Comparison of ENCODE assay signal across 1 cellular context in the genomic region with DNA sequence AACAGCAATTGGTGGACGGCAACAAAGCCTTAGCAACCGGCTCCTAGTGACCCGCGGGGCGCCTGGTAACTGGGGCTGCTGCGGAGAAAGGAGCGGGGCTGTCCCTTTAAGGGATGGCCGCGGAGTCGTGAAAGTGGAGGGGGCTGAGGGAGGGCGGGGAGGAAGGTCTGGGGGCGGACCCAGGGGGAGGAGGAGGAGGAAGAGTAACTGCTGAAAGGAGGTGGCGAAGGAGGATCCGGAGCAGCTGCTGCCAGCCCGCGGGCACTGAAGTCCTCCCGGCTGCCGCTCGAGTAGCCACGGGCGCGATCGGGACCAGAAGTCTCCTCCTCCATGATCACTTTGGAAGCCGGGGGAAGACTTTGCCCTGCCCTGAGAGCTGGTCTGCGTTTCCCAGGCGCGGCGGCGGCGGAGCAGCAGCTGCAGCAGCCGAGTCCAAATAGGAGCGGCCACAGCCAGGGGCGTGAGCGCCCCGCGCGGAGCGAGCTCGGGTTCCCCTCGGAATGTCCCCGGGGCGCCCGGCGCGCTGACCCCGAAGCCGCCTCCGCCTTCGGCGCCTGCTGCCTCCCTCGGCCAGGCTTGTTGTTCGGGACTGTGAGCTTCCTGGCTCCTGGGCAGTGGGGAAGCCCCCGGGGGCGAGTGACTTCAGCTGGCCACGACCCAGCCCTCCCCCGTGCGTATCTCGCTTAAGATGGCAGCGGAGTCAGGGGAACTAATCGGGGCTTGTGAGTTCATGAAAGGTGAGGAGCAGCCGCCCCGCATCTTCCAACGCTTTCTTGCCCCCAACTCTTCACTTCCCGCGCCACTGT.
TF ChIP-seq lines count a peak whose summit lies in the region.

A gene with protein sequence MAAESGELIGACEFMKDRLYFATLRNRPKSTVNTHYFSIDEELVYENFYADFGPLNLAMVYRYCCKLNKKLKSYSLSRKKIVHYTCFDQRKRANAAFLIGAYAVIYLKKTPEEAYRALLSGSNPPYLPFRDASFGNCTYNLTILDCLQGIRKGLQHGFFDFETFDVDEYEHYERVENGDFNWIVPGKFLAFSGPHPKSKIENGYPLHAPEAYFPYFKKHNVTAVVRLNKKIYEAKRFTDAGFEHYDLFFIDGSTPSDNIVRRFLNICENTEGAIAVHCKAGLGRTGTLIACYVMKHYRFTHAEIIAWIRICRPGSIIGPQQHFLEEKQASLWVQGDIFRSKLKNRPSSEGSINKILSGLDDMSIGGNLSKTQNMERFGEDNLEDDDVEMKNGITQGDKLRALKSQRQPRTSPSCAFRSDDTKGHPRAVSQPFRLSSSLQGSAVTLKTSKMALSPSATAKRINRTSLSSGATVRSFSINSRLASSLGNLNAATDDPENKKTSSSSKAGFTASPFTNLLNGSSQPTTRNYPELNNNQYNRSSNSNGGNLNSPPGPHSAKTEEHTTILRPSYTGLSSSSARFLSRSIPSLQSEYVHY (plus strand): TSS at position 240 of the 806 bp plus-strand sequence. CDS start 449 bp downstream, at position 689.

TF ChIP-seq in GM12878, 131 proteins besides CTCF, POLR2A, EP300 and RAD21 (continued from another document and continues in another):
- TF ChIP-seq, protein P1, sequence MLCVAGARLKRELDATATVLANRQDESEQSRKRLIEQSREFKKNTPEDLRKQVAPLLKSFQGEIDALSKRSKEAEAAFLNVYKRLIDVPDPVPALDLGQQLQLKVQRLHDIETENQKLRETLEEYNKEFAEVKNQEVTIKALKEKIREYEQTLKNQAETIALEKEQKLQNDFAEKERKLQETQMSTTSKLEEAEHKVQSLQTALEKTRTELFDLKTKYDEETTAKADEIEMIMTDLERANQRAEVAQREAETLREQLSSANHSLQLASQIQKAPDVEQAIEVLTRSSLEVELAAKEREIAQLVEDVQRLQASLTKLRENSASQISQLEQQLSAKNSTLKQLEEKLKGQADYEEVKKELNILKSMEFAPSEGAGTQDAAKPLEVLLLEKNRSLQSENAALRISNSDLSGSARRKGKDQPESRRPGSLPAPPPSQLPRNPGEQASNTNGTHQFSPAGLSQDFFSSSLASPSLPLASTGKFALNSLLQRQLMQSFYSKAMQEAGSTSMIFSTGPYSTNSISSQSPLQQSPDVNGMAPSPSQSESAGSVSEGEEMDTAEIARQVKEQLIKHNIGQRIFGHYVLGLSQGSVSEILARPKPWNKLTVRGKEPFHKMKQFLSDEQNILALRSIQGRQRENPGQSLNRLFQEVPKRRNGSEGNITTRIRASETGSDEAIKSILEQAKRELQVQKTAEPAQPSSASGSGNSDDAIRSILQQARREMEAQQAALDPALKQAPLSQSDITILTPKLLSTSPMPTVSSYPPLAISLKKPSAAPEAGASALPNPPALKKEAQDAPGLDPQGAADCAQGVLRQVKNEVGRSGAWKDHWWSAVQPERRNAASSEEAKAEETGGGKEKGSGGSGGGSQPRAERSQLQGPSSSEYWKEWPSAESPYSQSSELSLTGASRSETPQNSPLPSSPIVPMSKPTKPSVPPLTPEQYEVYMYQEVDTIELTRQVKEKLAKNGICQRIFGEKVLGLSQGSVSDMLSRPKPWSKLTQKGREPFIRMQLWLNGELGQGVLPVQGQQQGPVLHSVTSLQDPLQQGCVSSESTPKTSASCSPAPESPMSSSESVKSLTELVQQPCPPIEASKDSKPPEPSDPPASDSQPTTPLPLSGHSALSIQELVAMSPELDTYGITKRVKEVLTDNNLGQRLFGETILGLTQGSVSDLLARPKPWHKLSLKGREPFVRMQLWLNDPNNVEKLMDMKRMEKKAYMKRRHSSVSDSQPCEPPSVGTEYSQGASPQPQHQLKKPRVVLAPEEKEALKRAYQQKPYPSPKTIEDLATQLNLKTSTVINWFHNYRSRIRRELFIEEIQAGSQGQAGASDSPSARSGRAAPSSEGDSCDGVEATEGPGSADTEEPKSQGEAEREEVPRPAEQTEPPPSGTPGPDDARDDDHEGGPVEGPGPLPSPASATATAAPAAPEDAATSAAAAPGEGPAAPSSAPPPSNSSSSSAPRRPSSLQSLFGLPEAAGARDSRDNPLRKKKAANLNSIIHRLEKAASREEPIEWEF (IDR thresholded peaks at IDR 0.05; ENCODE audit: insufficient replicate concordance, low read depth, low read length): no peak
- TF ChIP-seq CHD2 (IDR thresholded peaks at IDR 0.05; ENCODE audit: borderline replicate concordance, low read depth, low read length) (0 out of 2 replicates have a peak, but pooled peaks have one; percentile 5), LARP7 (IDR thresholded peaks at IDR 0.05) (peak; percentile 79), BRCA1 (IDR thresholded peaks at IDR 0.05; ENCODE audit: low read depth, low read length) (no peak), KLF5 (IDR thresholded peaks at IDR 0.05; ENCODE audit: partially characterized antibody) (no peak), STAT1 (conservative IDR thresholded peaks at IDR 0.05) (no peak), ZNF384 (IDR thresholded peaks at IDR 0.05; ENCODE audit: borderline replicate concordance, low read depth, low read length) (no peak), RAD51 (IDR thresholded peaks at IDR 0.05) (no peak), CREB1 (IDR thresholded peaks at IDR 0.05; ENCODE audit: low read depth) (0 out of 2 replicates have a peak, but pooled peaks have one; percentile 6), SUZ12 (IDR thresholded peaks at IDR 0.05; ENCODE audit: unreplicated experiment) (no peak), SRF (IDR thresholded peaks at IDR 0.05; ENCODE audit: low read depth in 2 of 2, low read length in 2 of 2) (0 out of 4 replicates have a peak, but pooled peaks of 1 of the 2 experiments have one; percentile 5), IKZF2 (IDR thresholded peaks at IDR 0.05) (no peak), ZNF622 (IDR thresholded peaks at IDR 0.05) (no peak), MXI1 (IDR thresholded peaks at IDR 0.05; ENCODE audit: low read depth, low read length) (peak; percentile 95), RB1 (IDR thresholded peaks at IDR 0.05; ENCODE audit: borderline replicate concordance) (no peak), FOXM1 (IDR thresholded peaks at IDR 0.05; ENCODE audit: low read depth, low read length) (no peak), SMAD5 (IDR thresholded peaks at IDR 0.05; ENCODE audit: low read depth) (no peak), ZNF217 (IDR thresholded peaks at IDR 0.05) (no peak), ZSCAN29 (IDR thresholded peaks at IDR 0.05) (no peak), PAX5 (IDR thresholded peaks at IDR 0.05; ENCODE audit: borderline replicate concordance, low read depth, low read length) (no peak), ESRRA (IDR thresholded peaks at IDR 0.05; ENCODE audit: low read length) (no peak), SIN3A (IDR thresholded peaks at IDR 0.05; ENCODE audit: low read depth, low read length) (peak; percentile 92), ZNF274 (IDR thresholded peaks at IDR 0.05; ENCODE audit: insufficient read depth, insufficient read length) (no peak), RFX5 (IDR thresholded peaks at IDR 0.05; ENCODE audit: low read depth, low read length) (no peak), HCFC1 (IDR thresholded peaks at IDR 0.05; ENCODE audit: low read length) (no peak), MEF2B (IDR thresholded peaks at IDR 0.05; ENCODE audit: partially characterized antibody, poor library complexity, severe bottlenecking) (no peak), YY1 (IDR thresholded peaks at IDR 0.05; ENCODE audit: low read depth, low read length) (peak; percentile 86), KAT2A (conservative IDR thresholded peaks at IDR 0.05; ENCODE audit: control insufficient read depth, low read depth, low read length) (no peak), HDAC6 (IDR thresholded peaks at IDR 0.05; ENCODE audit: unreplicated experiment) (no peak), TCF7 (IDR thresholded peaks at IDR 0.05; ENCODE audit: borderline replicate concordance) (no peak), MTA3 (IDR thresholded peaks at IDR 0.05; ENCODE audit: borderline replicate concordance, low read length) (no peak), NR2C1 (IDR thresholded peaks at IDR 0.05) (no peak), RBBP5 (conservative IDR thresholded peaks at IDR 0.05) (no peak), NBN (IDR thresholded peaks at IDR 0.05) (no peak), NFIC (IDR thresholded peaks at IDR 0.05; ENCODE audit: low read depth, low read length) (no peak)
- TF ChIP-seq, protein P2, sequence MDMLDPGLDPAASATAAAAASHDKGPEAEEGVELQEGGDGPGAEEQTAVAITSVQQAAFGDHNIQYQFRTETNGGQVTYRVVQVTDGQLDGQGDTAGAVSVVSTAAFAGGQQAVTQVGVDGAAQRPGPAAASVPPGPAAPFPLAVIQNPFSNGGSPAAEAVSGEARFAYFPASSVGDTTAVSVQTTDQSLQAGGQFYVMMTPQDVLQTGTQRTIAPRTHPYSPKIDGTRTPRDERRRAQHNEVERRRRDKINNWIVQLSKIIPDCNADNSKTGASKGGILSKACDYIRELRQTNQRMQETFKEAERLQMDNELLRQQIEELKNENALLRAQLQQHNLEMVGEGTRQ (IDR thresholded peaks at IDR 0.05; ENCODE audit: borderline replicate concordance, low read depth, low read length): no peak
- TF ChIP-seq, protein P3, sequence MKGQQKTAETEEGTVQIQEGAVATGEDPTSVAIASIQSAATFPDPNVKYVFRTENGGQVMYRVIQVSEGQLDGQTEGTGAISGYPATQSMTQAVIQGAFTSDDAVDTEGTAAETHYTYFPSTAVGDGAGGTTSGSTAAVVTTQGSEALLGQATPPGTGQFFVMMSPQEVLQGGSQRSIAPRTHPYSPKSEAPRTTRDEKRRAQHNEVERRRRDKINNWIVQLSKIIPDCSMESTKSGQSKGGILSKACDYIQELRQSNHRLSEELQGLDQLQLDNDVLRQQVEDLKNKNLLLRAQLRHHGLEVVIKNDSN (IDR thresholded peaks at IDR 0.05; ENCODE audit: borderline replicate concordance, extremely low read length, insufficient read depth, low read depth, low read length): no peak
- TF ChIP-seq, protein P4, sequence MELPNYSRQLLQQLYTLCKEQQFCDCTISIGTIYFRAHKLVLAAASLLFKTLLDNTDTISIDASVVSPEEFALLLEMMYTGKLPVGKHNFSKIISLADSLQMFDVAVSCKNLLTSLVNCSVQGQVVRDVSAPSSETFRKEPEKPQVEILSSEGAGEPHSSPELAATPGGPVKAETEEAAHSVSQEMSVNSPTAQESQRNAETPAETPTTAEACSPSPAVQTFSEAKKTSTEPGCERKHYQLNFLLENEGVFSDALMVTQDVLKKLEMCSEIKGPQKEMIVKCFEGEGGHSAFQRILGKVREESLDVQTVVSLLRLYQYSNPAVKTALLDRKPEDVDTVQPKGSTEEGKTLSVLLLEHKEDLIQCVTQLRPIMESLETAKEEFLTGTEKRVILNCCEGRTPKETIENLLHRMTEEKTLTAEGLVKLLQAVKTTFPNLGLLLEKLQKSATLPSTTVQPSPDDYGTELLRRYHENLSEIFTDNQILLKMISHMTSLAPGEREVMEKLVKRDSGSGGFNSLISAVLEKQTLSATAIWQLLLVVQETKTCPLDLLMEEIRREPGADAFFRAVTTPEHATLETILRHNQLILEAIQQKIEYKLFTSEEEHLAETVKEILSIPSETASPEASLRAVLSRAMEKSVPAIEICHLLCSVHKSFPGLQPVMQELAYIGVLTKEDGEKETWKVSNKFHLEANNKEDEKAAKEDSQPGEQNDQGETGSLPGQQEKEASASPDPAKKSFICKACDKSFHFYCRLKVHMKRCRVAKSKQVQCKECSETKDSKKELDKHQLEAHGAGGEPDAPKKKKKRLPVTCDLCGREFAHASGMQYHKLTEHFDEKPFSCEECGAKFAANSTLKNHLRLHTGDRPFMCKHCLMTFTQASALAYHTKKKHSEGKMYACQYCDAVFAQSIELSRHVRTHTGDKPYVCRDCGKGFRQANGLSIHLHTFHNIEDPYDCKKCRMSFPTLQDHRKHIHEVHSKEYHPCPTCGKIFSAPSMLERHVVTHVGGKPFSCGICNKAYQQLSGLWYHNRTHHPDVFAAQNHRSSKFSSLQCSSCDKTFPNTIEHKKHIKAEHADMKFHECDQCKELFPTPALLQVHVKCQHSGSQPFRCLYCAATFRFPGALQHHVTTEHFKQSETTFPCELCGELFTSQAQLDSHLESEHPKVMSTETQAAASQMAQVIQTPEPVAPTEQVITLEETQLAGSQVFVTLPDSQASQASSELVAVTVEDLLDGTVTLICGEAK (IDR thresholded peaks at IDR 0.05; ENCODE audit: borderline replicate concordance): 0 out of 2 replicates have a peak, but pooled peaks have one; percentile 36
- TF ChIP-seq, protein P5, sequence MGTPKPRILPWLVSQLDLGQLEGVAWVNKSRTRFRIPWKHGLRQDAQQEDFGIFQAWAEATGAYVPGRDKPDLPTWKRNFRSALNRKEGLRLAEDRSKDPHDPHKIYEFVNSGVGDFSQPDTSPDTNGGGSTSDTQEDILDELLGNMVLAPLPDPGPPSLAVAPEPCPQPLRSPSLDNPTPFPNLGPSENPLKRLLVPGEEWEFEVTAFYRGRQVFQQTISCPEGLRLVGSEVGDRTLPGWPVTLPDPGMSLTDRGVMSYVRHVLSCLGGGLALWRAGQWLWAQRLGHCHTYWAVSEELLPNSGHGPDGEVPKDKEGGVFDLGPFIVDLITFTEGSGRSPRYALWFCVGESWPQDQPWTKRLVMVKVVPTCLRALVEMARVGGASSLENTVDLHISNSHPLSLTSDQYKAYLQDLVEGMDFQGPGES (IDR thresholded peaks at IDR 0.05): no peak
- TF ChIP-seq, protein P6, sequence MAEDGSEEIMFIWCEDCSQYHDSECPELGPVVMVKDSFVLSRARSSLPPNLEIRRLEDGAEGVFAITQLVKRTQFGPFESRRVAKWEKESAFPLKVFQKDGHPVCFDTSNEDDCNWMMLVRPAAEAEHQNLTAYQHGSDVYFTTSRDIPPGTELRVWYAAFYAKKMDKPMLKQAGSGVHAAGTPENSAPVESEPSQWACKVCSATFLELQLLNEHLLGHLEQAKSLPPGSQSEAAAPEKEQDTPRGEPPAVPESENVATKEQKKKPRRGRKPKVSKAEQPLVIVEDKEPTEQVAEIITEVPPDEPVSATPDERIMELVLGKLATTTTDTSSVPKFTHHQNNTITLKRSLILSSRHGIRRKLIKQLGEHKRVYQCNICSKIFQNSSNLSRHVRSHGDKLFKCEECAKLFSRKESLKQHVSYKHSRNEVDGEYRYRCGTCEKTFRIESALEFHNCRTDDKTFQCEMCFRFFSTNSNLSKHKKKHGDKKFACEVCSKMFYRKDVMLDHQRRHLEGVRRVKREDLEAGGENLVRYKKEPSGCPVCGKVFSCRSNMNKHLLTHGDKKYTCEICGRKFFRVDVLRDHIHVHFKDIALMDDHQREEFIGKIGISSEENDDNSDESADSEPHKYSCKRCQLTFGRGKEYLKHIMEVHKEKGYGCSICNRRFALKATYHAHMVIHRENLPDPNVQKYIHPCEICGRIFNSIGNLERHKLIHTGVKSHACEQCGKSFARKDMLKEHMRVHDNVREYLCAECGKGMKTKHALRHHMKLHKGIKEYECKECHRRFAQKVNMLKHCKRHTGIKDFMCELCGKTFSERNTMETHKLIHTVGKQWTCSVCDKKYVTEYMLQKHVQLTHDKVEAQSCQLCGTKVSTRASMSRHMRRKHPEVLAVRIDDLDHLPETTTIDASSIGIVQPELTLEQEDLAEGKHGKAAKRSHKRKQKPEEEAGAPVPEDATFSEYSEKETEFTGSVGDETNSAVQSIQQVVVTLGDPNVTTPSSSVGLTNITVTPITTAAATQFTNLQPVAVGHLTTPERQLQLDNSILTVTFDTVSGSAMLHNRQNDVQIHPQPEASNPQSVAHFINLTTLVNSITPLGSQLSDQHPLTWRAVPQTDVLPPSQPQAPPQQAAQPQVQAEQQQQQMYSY (CRISPR knock-in tag; IDR thresholded peaks at IDR 0.05): no peak
- TF ChIP-seq, protein P7, sequence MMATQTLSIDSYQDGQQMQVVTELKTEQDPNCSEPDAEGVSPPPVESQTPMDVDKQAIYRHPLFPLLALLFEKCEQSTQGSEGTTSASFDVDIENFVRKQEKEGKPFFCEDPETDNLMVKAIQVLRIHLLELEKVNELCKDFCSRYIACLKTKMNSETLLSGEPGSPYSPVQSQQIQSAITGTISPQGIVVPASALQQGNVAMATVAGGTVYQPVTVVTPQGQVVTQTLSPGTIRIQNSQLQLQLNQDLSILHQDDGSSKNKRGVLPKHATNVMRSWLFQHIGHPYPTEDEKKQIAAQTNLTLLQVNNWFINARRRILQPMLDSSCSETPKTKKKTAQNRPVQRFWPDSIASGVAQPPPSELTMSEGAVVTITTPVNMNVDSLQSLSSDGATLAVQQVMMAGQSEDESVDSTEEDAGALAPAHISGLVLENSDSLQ (IDR thresholded peaks at IDR 0.05): no peak
